ENCODE assay signal across 8 cellular contexts in genomic region chrX:153667931-153668396, GRCh38. TPM values are rescaled to one million over a fixed set of nuclear protein-coding genes. Genes with fewer than 3 reads are reported as not detected.
DNase-seq lines count a peak whose midpoint lies in the region; TF ChIP-seq lines count a peak whose summit lies in the region.

No MANE protein-coding gene starts in this region.

- H3K36me3 Mint-ChIP-seq in activated naive CD4-positive, alpha-beta T cell treated with anti-CD3 and anti-CD28 coated beads for 36 hours (ENCODE audit: low read depth): no peaks in the 10 kb centered on the region

- H3K27me3 Mint-ChIP-seq in activated naive CD4-positive, alpha-beta T cell treated with anti-CD3 and anti-CD28 coated beads for 36 hours (ENCODE audit: low read depth): peaks cover 8% of the 10 kb centered on the region

- no peaks in the 10 kb centered on the region for H3K36me3 ChIP-seq in SK-N-MC (ENCODE audit: insufficient read depth, low read length)
- no peaks in the 10 kb centered on the region for H3K36me3 ChIP-seq in ovary
- no peaks in the 10 kb centered on the region for H3K36me3 ChIP-seq in thyroid gland

- TF ChIP-seq POLR2A in ovary (IDR thresholded peaks at IDR 0.05) (no peak), thyroid gland (IDR thresholded peaks at IDR 0.05) (no peak)

- H3K27ac ChIP-seq in SK-N-MC (no peak overlapping the region), ovary (no peak overlapping the region), thyroid gland (no peak overlapping the region)

- H3K4me3 ChIP-seq in SK-N-MC (peak overlapping the region; percentile 50), ovary (no peak overlapping the region), thyroid gland (replicated peaks in 1 of 3) (no peak overlapping the region)

- intact Hi-C loops in activated naive CD4-positive, alpha-beta T cell treated with anti-CD3 and anti-CD28 coated beads for 36 hours (cut with micrococcal nuclease): loop anchor here (1.0 to 10.0 kb wide), 5 partner anchors 59 to 633 kb away; partner anchors contain the start of gene CCNQ
- intact Hi-C loops in ovary (cut with DNase I) (loop anchor here (5.0 to 10.0 kb wide), 5 partner anchors 56 to 123 kb away; no protein-coding TSS in a partner anchor), thyroid gland (cut with DNase I) (loop anchor here (5.0 kb wide), 1 partner anchor 61 kb away; no protein-coding TSS in a partner anchor)

- H3K27ac Mint-ChIP-seq in activated naive CD4-positive, alpha-beta T cell treated with anti-CD3 and anti-CD28 coated beads for 36 hours: no peak overlapping the region

- H3K9me3 Mint-ChIP-seq in activated naive CD4-positive, alpha-beta T cell treated with anti-CD3 and anti-CD28 coated beads for 36 hours: no peaks in the 10 kb centered on the region

- no peak for TF ChIP-seq EP300 in ovary (IDR thresholded peaks at IDR 0.05)

- H3K9me3 ChIP-seq in SK-N-MC (ENCODE audit: low read depth, low read length) (no peaks in the 10 kb centered on the region), ovary (no peaks in the 10 kb centered on the region), thyroid gland (no peaks in the 10 kb centered on the region)

- CTCF ChIA-PET in activated naive CD4-positive, alpha-beta T cell treated with anti-CD3 and anti-CD28 coated beads for 36 hours (lab: Charles Lee): interaction anchor here (0.6 to 4.7 kb wide), 25 partner anchors 8 to 140 kb away, joined by 3 to 49 read pairs (median 4); partner anchors contain the start of gene SLC6A8

- no peaks in the 10 kb centered on the region for H3K27me3 ChIP-seq in ovary
- no peaks in the 10 kb centered on the region for H3K27me3 ChIP-seq in thyroid gland

- H3K4me1 ChIP-seq in ovary (ENCODE audit: insufficient read depth) (no peaks in the 10 kb centered on the region), thyroid gland (no peaks in the 10 kb centered on the region)

- DNase-seq in SIG-M5 treated with dmso at 0.1 percent for 504 hours (lab: John Stamatoyannopoulos, UW; ENCODE audit: unreplicated experiment) (peak; percentile 68), SIG-M5 (lab: John Stamatoyannopoulos, UW) (no peak), SK-N-MC (ENCODE audit: low read depth, low spot score) (no peak), globus pallidus (ENCODE audit: low spot score) (peak; percentile 85), ovary (peak; percentile 87 to 95 (median 91)), thyroid gland (peak; percentile 88 to 89)
- peak; percentile 86 for DNase-seq in activated naive CD4-positive, alpha-beta T cell treated with anti-CD3 and anti-CD28 coated beads for 36 hours

- 29 to 36% (median 33%) methylated on average over 14 of the region's 14 CpGs for WGBS in ovary, 3 donors
- WGBS in thyroid gland, 2 donors: 7 to 70% methylated on average over 4 to 6 of the region's 14 CpGs

- peaks cover 8% of the 10 kb centered on the region for H3K4me1 Mint-ChIP-seq in activated naive CD4-positive, alpha-beta T cell treated with anti-CD3 and anti-CD28 coated beads for 36 hours (ENCODE audit: low read depth)

- TF ChIP-seq CTCF in LNCAP (IDR thresholded peaks at IDR 0.05) (peak; percentile 67), ovary (IDR thresholded peaks at IDR 0.05) (peak; percentile 53 to 79 (median 67)), thyroid gland (IDR thresholded peaks at IDR 0.05) (peak in 5 of 6 experiments; percentile 46 to 75 (median 59))

- no peak overlapping the region for H3K9ac ChIP-seq in SK-N-MC (ENCODE audit: insufficient read length)

- peak overlapping the region; percentile 70 for H3K4me3 Mint-ChIP-seq in activated naive CD4-positive, alpha-beta T cell treated with anti-CD3 and anti-CD28 coated beads for 36 hours

RNA-seq across cellular contexts. Expression of gene PNCK, which starts 5.6 kb away (rescaled TPM):
- under 1 TPM; 0.26 to 0.30 TPM for total RNA-seq in activated naive CD4-positive, alpha-beta T cell treated with anti-CD3 and anti-CD28 coated beads for 36 hours
- total RNA-seq in ovary (1 to 10 TPM in 4 of 7 donors, under 1 TPM in 2, not detected in 1; 0.51 to 5.9 (median 1.6) TPM), thyroid gland (under 1 TPM in 1 of 4 donors, not detected in 3; 0.83 TPM)
- polyA plus RNA-seq in ovary: 1 to 10 TPM in 1 of 2 donors, under 1 TPM in 1; 0.87 to 1.1 TPM

RNA-seq across cellular contexts. Expression of gene SLC6A8, which starts 19.8 kb away (rescaled TPM):
- total RNA-seq in activated naive CD4-positive, alpha-beta T cell treated with anti-CD3 and anti-CD28 coated beads for 36 hours: under 1 TPM; 0.32 to 0.41 TPM
- 10 to 100 TPM in 5 of 7 donors, 1 to 10 TPM in 2; 6.3 to 23.5 (median 16.3) TPM for total RNA-seq in ovary
- 10 to 100 TPM in 1 of 2 donors, 1 to 10 TPM in 1; 7.5 to 10.0 TPM for polyA plus RNA-seq in ovary
- 1 to 10 TPM; 4.0 to 8.0 (median 6.1) TPM for total RNA-seq in thyroid gland

RNA-seq across cellular contexts. Expression of gene DUSP9, which starts 21.0 kb away (rescaled TPM):
- total RNA-seq in activated naive CD4-positive, alpha-beta T cell treated with anti-CD3 and anti-CD28 coated beads for 36 hours: under 1 TPM in 1 of 2 experiments, not detected in 1; 0.36 TPM
- 1 to 10 TPM in 3 of 7 donors, under 1 TPM in 4; 0.12 to 3.7 (median 0.74) TPM for total RNA-seq in ovary
- polyA plus RNA-seq in ovary: under 1 TPM in 1 of 2 donors, not detected in 1; 0.28 TPM
- total RNA-seq in thyroid gland: not detected

RNA-seq across cellular contexts. Expression of gene BCAP31, which starts 56.2 kb away (rescaled TPM):
- 10 to 100 TPM; 69.5 to 71.2 TPM for total RNA-seq in activated naive CD4-positive, alpha-beta T cell treated with anti-CD3 and anti-CD28 coated beads for 36 hours
- total RNA-seq in ovary: 100 to 1,000 TPM in 5 of 7 donors, 10 to 100 TPM in 2; 53.7 to 146 (median 126) TPM
- polyA plus RNA-seq in ovary: 100 to 1,000 TPM; 151 to 195 TPM
- total RNA-seq in thyroid gland: 100 to 1,000 TPM; 170 to 228 (median 185) TPM

RNA-seq across cellular contexts. Expression of gene ABCD1, which starts 56.7 kb away (rescaled TPM):
- 1 to 10 TPM; 2.5 to 3.4 TPM for total RNA-seq in activated naive CD4-positive, alpha-beta T cell treated with anti-CD3 and anti-CD28 coated beads for 36 hours
- total RNA-seq in ovary (10 to 100 TPM in 1 of 7 donors, 1 to 10 TPM in 6; 6.1 to 11.1 (median 9.1) TPM), thyroid gland (10 to 100 TPM in 1 of 4 donors, 1 to 10 TPM in 3; 7.0 to 11.8 (median 8.9) TPM)
- 1 to 10 TPM; 1.4 to 5.1 TPM for polyA plus RNA-seq in ovary

Comparison
In these comparisons a context has a peak if more than half of its experiments do, and no peak if none do; other contexts are left out.
1. DNase-seq: peak in SIG-M5 treated with dmso at 0.1 percent for 504 hours (single experiment), activated naive CD4-positive, alpha-beta T cell treated with anti-CD3 and anti-CD28 coated beads for 36 hours (single experiment), globus pallidus (single experiment), ovary (5 of 5) and thyroid gland (2 of 2); none in SIG-M5 (single experiment) and SK-N-MC (single experiment).
2. Peak in every context shown above with its lines, with median percentiles within 50 percentile points of each other: CTCF ChIP-seq.